9 cellular contexts compared by ENCODE assay signal in the genomic region with DNA sequence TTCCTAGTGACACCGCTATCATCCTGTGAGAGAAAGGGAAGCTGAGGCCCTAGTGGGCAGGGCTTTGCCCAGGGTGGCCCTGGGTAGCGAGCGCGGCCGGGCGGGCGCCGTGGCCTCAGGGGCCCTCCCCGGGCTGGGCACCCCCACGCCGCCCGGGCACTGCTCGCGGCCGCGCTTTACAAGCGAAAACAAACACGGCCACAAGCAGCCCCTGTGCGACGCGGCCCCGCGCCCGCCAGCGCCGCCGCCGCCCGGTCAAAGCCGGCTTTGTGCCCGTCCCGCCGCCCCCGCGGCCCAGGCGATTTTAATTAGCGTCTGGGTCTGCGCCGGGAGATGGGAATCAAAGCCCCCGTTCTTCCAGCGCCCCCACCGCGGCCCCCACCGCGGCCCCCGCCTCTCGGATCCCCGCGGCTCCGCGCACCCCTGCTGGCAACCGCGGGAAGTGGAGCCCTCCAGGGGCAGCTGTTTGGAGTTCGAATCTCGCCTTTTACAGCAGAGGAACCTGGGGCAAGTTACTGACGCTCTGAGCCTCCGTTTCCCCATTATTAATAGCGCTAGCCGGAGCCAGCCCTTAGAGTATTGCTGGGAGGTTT. TPM values are rescaled to one million over a fixed set of nuclear protein-coding genes. Genes with fewer than 3 reads are reported as not detected.
DNase-seq lines count a peak whose midpoint lies in the region; ATAC-seq, FAIRE-seq and TF ChIP-seq lines count a peak whose summit lies in the region.
"Had no signal": no experiment of that assay in that cellular context is flagged by ENCODE, and none has a peak within 500 bp of the region (broad histone marks: within the 10 kb centered on the region; RNA-seq: fewer than 3 reads in every experiment).

No MANE protein-coding gene starts in this region.

- H3K27me3 ChIP-seq in astrocyte (ENCODE audit: insufficient read depth, low read length): no peaks in the 10 kb centered on the region

- ATAC-seq in HG03025 (IDR thresholded peaks at IDR 0.05; ENCODE audit: low FRiP score, unreplicated experiment) (no peak), HG03196 (IDR thresholded peaks at IDR 0.05; ENCODE audit: unreplicated experiment) (no peak)

- H3K79me2 ChIP-seq in astrocyte (ENCODE audit: insufficient read depth, low read length): no peaks in the 10 kb centered on the region

- H3K4me3 ChIP-seq in astrocyte (ENCODE audit: insufficient read depth, low read depth, low read length): peak overlapping the region; percentile 31

- no peak for DNase-seq in astrocyte (ENCODE audit: low read depth)
- DNase-seq in hypothalamus (lab: John Stamatoyannopoulos, UW): peak in 47 of 51 donors; percentile 20 to 90 (median 73)
- DNase-seq in putamen (ENCODE audit: low spot score): peak; percentile 90
- no peak for DNase-seq in SKM-1 (lab: John Stamatoyannopoulos, UW; ENCODE audit: unreplicated experiment)
- no peak for DNase-seq in activated CD8-positive, alpha-beta memory T cell treated with anti-CD3 and anti-CD28 coated beads for 24 hours
- DNase-seq: activated T-cell treated with anti-CD3 and anti-CD28 coated beads, Interleukin-2, amount 50 U/mL, for 4 hours had no signal

- H3K27ac Mint-ChIP-seq in astrocyte (ENCODE audit: unreplicated experiment): no peak overlapping the region

- peaks cover 29% of the 10 kb centered on the region for H3K27me3 Mint-ChIP-seq in astrocyte (ENCODE audit: low read depth, unreplicated experiment)

- no peaks in the 10 kb centered on the region for H3K36me3 Mint-ChIP-seq in astrocyte (ENCODE audit: low read depth, unreplicated experiment)

- TF ChIP-seq CTCF in astrocyte (IDR thresholded peaks at IDR 0.05; ENCODE audit: insufficient read depth, low read depth, low read length): peak; percentile 10

- no peaks in the 10 kb centered on the region for H3K9me3 ChIP-seq in ES-I3 (ENCODE audit: control insufficient read depth, insufficient read depth, low read length)
- no peaks in the 10 kb centered on the region for H3K9me3 ChIP-seq in astrocyte (ENCODE audit: insufficient read depth, low read depth, low read length)

- no peak overlapping the region for H3K27ac ChIP-seq in astrocyte (ENCODE audit: low read depth, low read length)

- H3K9ac ChIP-seq in ES-I3 (ENCODE audit: low read depth, low read length) (peak overlapping the region; percentile 39; the same call in 1 of the 2 replicates), astrocyte (ENCODE audit: low read length) (peak overlapping the region; percentile 68)

- H2AFZ ChIP-seq in astrocyte (ENCODE audit: low read depth, low read length): peak overlapping the region; percentile 71

- H3K4me1 ChIP-seq in ES-I3 (ENCODE audit: insufficient read depth, low read length) (peaks cover 4% of the 10 kb centered on the region; the same call in 1 of the 2 replicates), astrocyte (ENCODE audit: insufficient read depth, low read length) (peaks cover 27% of the 10 kb centered on the region)

- H3K4me3 Mint-ChIP-seq in astrocyte (ENCODE audit: unreplicated experiment): no peak overlapping the region
- H3K4me3 Mint-ChIP-seq: activated T-cell treated with anti-CD3 and anti-CD28 coated beads, Interleukin-2, amount 50 U/mL, for 4 hours had no signal

- H3K9me3 Mint-ChIP-seq in astrocyte (ENCODE audit: unreplicated experiment): peaks cover 10% of the 10 kb centered on the region
- H3K9me3 Mint-ChIP-seq: activated T-cell treated with anti-CD3 and anti-CD28 coated beads, Interleukin-2, amount 50 U/mL, for 4 hours had no signal

- H3K4me1 Mint-ChIP-seq in astrocyte (ENCODE audit: low read depth, unreplicated experiment): peaks cover 3% of the 10 kb centered on the region

- H4K20me1 ChIP-seq in astrocyte (ENCODE audit: insufficient read depth, low read length): no peaks in the 10 kb centered on the region

- H3K36me3 ChIP-seq in ES-I3 (ENCODE audit: insufficient read depth, low read length) (no peaks in the 10 kb centered on the region), astrocyte (ENCODE audit: insufficient read depth, low read length) (no peaks in the 10 kb centered on the region)

- peak overlapping the region; percentile 75 for H3K4me2 ChIP-seq in astrocyte (ENCODE audit: low read length)

- no peak for FAIRE-seq in astrocyte (lab: Jason Lieb, UNC)

RNA-seq across cellular contexts. Expression of a gene that starts 47.9 kb away (rescaled TPM):
- not detected in 2 replicates for total RNA-seq in astrocyte
- total RNA-seq: activated T-cell treated with anti-CD3 and anti-CD28 coated beads, Interleukin-2, amount 50 U/mL, for 4 hours had no signal

Comparison
In these comparisons a context has a peak if more than half of its experiments do, and no peak if none do; other contexts are left out.
1. DNase-seq: peak in hypothalamus (47 of 51) and putamen (single experiment); none in astrocyte (single experiment), SKM-1 (single experiment) and activated CD8-positive, alpha-beta memory T cell treated with anti-CD3 and anti-CD28 coated beads for 24 hours (single experiment).